Comparison of ENCODE assay signal across 8 cellular contexts in the genomic region with DNA sequence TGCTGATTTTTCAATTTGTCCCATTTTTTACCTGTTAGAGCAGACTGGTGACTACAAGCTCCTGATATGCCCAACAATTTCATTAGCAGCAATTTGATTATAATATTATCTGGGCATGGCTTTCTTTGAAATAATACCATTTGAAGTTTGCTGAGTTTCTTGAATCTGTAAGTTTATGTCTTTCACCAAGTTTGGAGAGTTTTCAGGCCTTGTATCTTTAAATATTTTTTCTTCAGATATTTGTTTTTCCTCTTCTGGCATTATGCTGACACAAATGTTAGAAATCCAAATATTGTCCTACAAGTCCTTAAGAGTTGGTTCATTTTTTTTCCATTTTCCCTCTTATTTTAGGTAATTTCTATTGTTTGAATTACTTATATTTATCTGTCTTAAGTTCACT.
"Had no signal": no experiment of that assay in that cellular context is flagged by ENCODE, and none has a peak within 500 bp of the region (broad histone marks: within the 10 kb centered on the region; RNA-seq: fewer than 3 reads in every experiment).

No MANE protein-coding gene starts in this region.

- H3K4me3 ChIP-seq: GM23248, GM23338, HAP-1 had no signal

- DNase-seq: GM23248, GOT3, H7, H9, HCEC 1CT, HFFc6 had no signal

- H3K36me3 ChIP-seq: HAP-1 had no signal

- H3K27ac ChIP-seq: GM23248 had no signal

- H3K9me3 ChIP-seq: HAP-1 had no signal

- H3K4me1 ChIP-seq: HAP-1 had no signal
